In genomic region chr16:11090947-11091785, GRCh38 we compare ENCODE assay signal across 1 cellular context.
TF ChIP-seq lines count a peak whose summit lies in the region.

No MANE protein-coding gene starts in this region.

TF ChIP-seq in HCT116, 20 proteins besides CTCF, POLR2A, EP300 and RAD21 (continued from another document):
- TF ChIP-seq SIN3A (IDR thresholded peaks at IDR 0.05; ENCODE audit: low read depth) = no peak
